In genomic region chr2:109597283-109597682, GRCh38 we compare ENCODE assay signal across 19 cellular contexts. TPM values are rescaled to one million over a fixed set of nuclear protein-coding genes. Genes with fewer than 3 reads are reported as not detected.
"Had no signal": no experiment of that assay in that cellular context is flagged by ENCODE, and none has a peak within 500 bp of the region (broad histone marks: within the 10 kb centered on the region; RNA-seq: fewer than 3 reads in every experiment).

No MANE protein-coding gene starts in this region.

- H3K4me1 Mint-ChIP-seq: stimulated activated naive B cell treated with anti-CD40 and anti-IgM and Interleukin-4, amounts not matched to agents 10 μg/mL and 1 μg/mL and 100 μg/mL, for 72 hours; stimulated activated naive CD8-positive, alpha-beta T cell treated with anti-CD3 and anti-CD28 coated beads, Interleukin-15, amount 100 ng/mL, for 72 hours had no signal

- H3K36me3 Mint-ChIP-seq: naive thymus-derived CD8-positive, alpha-beta T cell; stimulated activated naive B cell treated with anti-CD40 and anti-IgM and Interleukin-4, amounts not matched to agents 10 μg/mL and 1 μg/mL and 100 μg/mL, for 72 hours had no signal

- H3K27me3 ChIP-seq: dorsolateral prefrontal cortex, heart left ventricle, transverse colon had no signal

- H3K27ac ChIP-seq: dorsolateral prefrontal cortex, heart left ventricle, neutrophil, thoracic aorta, transverse colon had no signal

- H3K4me3 Mint-ChIP-seq: naive thymus-derived CD8-positive, alpha-beta T cell; stimulated activated naive B cell treated with anti-CD40 and anti-IgM and Interleukin-4, amounts not matched to agents 10 μg/mL and 1 μg/mL and 100 μg/mL, for 72 hours; stimulated activated naive CD8-positive, alpha-beta T cell treated with anti-CD3 and anti-CD28 coated beads, Interleukin-15, amount 100 ng/mL, for 72 hours had no signal

- DNase-seq: cortex of kidney; dorsolateral prefrontal cortex; effector CD8-positive, alpha-beta T cell; heart left ventricle; hippocampal formation; kidney glomerular epithelial cell; mucosa of descending colon; naive thymus-derived CD8-positive, alpha-beta T cell; right cardiac atrium; stimulated activated CD4-positive, alpha-beta T cell treated with anti-CD3 and anti-CD28 coated beads, Interleukin-2, amount 100 ng/mL, for 24 hours; stimulated activated CD4-positive, alpha-beta T cell treated with anti-CD3 and anti-CD28 coated beads, Interleukin-4, amount 100 ng/mL, for 4 hours; stimulated activated naive B cell treated with anti-CD40 and anti-IgM and Interleukin-4, amounts not matched to agents 10 μg/mL and 1 μg/mL and 100 μg/mL, for 72 hours; stimulated activated naive CD8-positive, alpha-beta T cell treated with anti-CD3 and anti-CD28 coated beads, Interleukin-15, amount 100 ng/mL, for 72 hours; transverse colon had no signal

- H3K4me3 ChIP-seq: dorsolateral prefrontal cortex, heart left ventricle, mucosa of descending colon, thoracic aorta, transverse colon had no signal

- FAIRE-seq: frontal cortex, islet of Langerhans had no signal

- ATAC-seq: heart left ventricle; left lobe of liver; mucosa of descending colon; naive thymus-derived CD8-positive, alpha-beta T cell; right cardiac atrium; stimulated activated naive B cell treated with anti-CD40 and anti-IgM and Interleukin-4, amounts not matched to agents 10 μg/mL and 1 μg/mL and 100 μg/mL, for 72 hours; stimulated activated naive CD8-positive, alpha-beta T cell treated with anti-CD3 and anti-CD28 coated beads, Interleukin-15, amount 100 ng/mL, for 72 hours had no signal

- H3K9me3 ChIP-seq: heart left ventricle, mucosa of descending colon, neutrophil, thoracic aorta, transverse colon had no signal

- H3K27ac Mint-ChIP-seq: naive thymus-derived CD8-positive, alpha-beta T cell; stimulated activated naive B cell treated with anti-CD40 and anti-IgM and Interleukin-4, amounts not matched to agents 10 μg/mL and 1 μg/mL and 100 μg/mL, for 72 hours; stimulated activated naive CD8-positive, alpha-beta T cell treated with anti-CD3 and anti-CD28 coated beads, Interleukin-15, amount 100 ng/mL, for 72 hours had no signal

- H3K9me3 Mint-ChIP-seq: naive thymus-derived CD8-positive, alpha-beta T cell; stimulated activated naive B cell treated with anti-CD40 and anti-IgM and Interleukin-4, amounts not matched to agents 10 μg/mL and 1 μg/mL and 100 μg/mL, for 72 hours; stimulated activated naive CD8-positive, alpha-beta T cell treated with anti-CD3 and anti-CD28 coated beads, Interleukin-15, amount 100 ng/mL, for 72 hours had no signal

- H3K36me3 ChIP-seq: neutrophil, thoracic aorta, transverse colon had no signal

RNA-seq across cellular contexts. Expression of gene SEPTIN10, which starts 16.5 kb away (rescaled TPM):
- total RNA-seq: naive thymus-derived CD8-positive, alpha-beta T cell had no signal
